In genomic region chr18:60508108-60508507, GRCh38 we compare ENCODE assay signal across 12 cellular contexts.
"Had no signal": no experiment of that assay in that cellular context is flagged by ENCODE, and none has a peak within 500 bp of the region (broad histone marks: within the 10 kb centered on the region; RNA-seq: fewer than 3 reads in every experiment).

No MANE protein-coding gene starts in this region.

- ATAC-seq: left colon; mucosa of descending colon; natural killer cell; right cardiac atrium; stimulated activated memory B cell treated with anti-CD40 and anti-IgM and Interleukin-4, amounts not matched to agents 10 μg/mL and 1 μg/mL and 100 μg/mL, for 72 hours had no signal

- DNase-seq: activated CD4-positive, alpha-beta T cell treated with anti-CD3 and anti-CD28 coated beads, Interleukin-2, amount 10 ng/mL, durations not matched to agents 7 days and 5 days; activated CD4-positive, CD25-positive, alpha-beta regulatory T cell; activated naive CD4-positive, alpha-beta T cell treated with anti-CD3 and anti-CD28 coated beads, Interleukin-2, amount 50 U/mL, for 16 hours; left colon; mammary epithelial cell; mucosa of descending colon; natural killer cell; occipital lobe; right cardiac atrium; tibial artery; uterus had no signal
